Comparison of ENCODE assay signal across 9 cellular contexts in the genomic region with DNA sequence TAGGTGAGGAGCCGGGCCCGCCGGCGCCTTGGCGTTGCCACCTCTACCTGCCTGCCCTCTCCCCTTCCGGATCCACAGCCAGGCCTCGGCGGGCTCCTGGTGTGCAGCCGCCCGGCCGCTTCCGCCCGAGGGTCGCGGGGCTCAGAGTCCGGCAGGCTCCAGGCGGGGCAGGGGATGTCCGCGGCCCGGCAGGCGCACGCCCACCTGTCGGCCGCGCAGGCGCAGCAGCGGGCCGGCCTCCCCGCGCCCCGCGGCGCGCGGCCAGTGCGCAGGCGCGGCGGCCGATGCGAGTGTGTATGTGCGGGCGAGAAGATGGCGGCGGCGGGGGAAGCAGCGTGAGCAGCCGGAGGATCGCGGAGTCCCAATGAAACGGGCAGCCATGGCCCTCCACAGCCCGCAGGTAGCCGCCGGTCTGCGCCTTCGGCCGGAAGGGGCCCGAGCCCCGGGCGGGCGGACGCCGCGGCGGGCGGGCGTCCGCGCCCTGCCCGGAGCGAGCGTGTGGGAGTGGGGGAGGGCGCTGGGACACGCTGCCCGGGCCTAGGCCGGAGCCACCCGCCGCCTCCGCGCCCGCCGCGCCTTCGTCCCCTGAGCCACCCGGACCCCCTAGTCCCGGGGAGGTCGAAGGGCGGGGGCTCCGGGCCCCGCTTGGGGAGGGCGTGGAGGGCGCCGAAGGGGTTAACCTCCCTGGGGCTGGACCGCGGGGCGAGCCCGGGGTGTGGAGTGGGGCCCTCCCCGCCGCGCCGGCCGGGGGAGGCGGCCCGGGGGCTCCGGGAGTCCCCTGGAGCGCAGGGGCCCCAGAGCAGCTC.
A peak's percentile ranks its signal among the peaks of the same experiment; 100 is the strongest.
DNase-seq lines count a peak whose midpoint lies in the region; ATAC-seq and FAIRE-seq lines count a peak whose summit lies in the region.
"Had no signal": no experiment of that assay in that cellular context is flagged by ENCODE, and none has a peak within 500 bp of the region (broad histone marks: within the 10 kb centered on the region; RNA-seq: fewer than 3 reads in every experiment).

A gene with protein sequence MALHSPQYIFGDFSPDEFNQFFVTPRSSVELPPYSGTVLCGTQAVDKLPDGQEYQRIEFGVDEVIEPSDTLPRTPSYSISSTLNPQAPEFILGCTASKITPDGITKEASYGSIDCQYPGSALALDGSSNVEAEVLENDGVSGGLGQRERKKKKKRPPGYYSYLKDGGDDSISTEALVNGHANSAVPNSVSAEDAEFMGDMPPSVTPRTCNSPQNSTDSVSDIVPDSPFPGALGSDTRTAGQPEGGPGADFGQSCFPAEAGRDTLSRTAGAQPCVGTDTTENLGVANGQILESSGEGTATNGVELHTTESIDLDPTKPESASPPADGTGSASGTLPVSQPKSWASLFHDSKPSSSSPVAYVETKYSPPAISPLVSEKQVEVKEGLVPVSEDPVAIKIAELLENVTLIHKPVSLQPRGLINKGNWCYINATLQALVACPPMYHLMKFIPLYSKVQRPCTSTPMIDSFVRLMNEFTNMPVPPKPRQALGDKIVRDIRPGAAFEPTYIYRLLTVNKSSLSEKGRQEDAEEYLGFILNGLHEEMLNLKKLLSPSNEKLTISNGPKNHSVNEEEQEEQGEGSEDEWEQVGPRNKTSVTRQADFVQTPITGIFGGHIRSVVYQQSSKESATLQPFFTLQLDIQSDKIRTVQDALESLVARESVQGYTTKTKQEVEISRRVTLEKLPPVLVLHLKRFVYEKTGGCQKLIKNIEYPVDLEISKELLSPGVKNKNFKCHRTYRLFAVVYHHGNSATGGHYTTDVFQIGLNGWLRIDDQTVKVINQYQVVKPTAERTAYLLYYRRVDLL (plus strand): TSS at position 289 of the 806 bp plus-strand sequence. CDS start 91 bp downstream, at position 380.

- H3K4me3 Mint-ChIP-seq in effector memory CD8-positive, alpha-beta T cell, result peak within 1 kb of the TSS; percentile 89 to 95
- H3K4me3 Mint-ChIP-seq in memory B cell, result peak within 1 kb of the TSS; percentile 94

- H3K27ac ChIP-seq in BLaER1 treated with 17β-estradiol and CSF1 and Interleukin-3, amounts not matched to agents 10 nM and 100 nM, result peak within 1 kb of the TSS; percentile 77 to 99 (median 97)

- H3K9me3 Mint-ChIP-seq in effector memory CD8-positive, alpha-beta T cell, result no peaks in the 10 kb centered on the region
- H3K9me3 Mint-ChIP-seq in memory B cell, result no peaks in the 10 kb centered on the region

- peaks cover 37 to 48% (median 45%) of the 10 kb centered on the region in 10 experiments for H3K4me1 ChIP-seq in BLaER1 treated with 17β-estradiol and CSF1 and Interleukin-3, amounts not matched to agents 10 nM and 100 nM

- peaks cover 12% of the 10 kb centered on the region for H3K36me3 Mint-ChIP-seq in effector memory CD8-positive, alpha-beta T cell (ENCODE audit: insufficient read depth)
- H3K36me3 Mint-ChIP-seq in memory B cell, result no peaks in the 10 kb centered on the region

- ATAC-seq in HG03442 (IDR thresholded peaks at IDR 0.05; ENCODE audit: unreplicated experiment) (peak; percentile 80), memory B cell (ENCODE audit: low read depth) (peak; percentile 80)
- ATAC-seq in effector memory CD8-positive, alpha-beta T cell (replicated peaks), result peak; percentile 81

- peak; percentile 97 for DNase-seq in GM19239 (ENCODE audit: insufficient read length, low spot score)
- DNase-seq in NCI-H82 treated with DMSO at 0.1 percent for 48 hours (lab: John Stamatoyannopoulos, UW; ENCODE audit: unreplicated experiment), result peak; percentile 31
- peak; percentile 52 to 71 for DNase-seq in activated CD8-positive, alpha-beta memory T cell treated with anti-CD3 and anti-CD28 coated beads for 1 hour (ENCODE audit: extremely low read depth in 1 of 2, low read depth in 1 of 2)
- peak; percentile 74 to 82 (median 79) for DNase-seq in effector memory CD8-positive, alpha-beta T cell
- peak; percentile 85 to 86 for DNase-seq in memory B cell (ENCODE audit: low spot score in 2 of 2)
- peak; percentile 63 for DNase-seq in stimulated activated CD8-positive, alpha-beta memory T cell treated with anti-CD3 and anti-CD28 coated beads, Interleukin-12 subunit alpha, Interleukin-12 subunit beta, amount 100 ng/mL, for 1 hour (ENCODE audit: low read depth)

- H4K20me1 ChIP-seq in BLaER1 treated with 17β-estradiol and CSF1 and Interleukin-3, amounts not matched to agents 10 nM and 100 nM, result peaks cover 31 to 50% (median 48%) of the 10 kb centered on the region in 11 experiments; a peak in 21 of 22 replicates

- peak within 1 kb of the TSS; percentile 91 to 98 (median 95) for H3K4me2 ChIP-seq in BLaER1 treated with 17β-estradiol and CSF1 and Interleukin-3, amounts not matched to agents 10 nM and 100 nM

- H3K9ac ChIP-seq in BLaER1 treated with 17β-estradiol and CSF1 and Interleukin-3, amounts not matched to agents 10 nM and 100 nM, result peak within 1 kb of the TSS; percentile 95 to 99 (median 98)

- no peaks in the 10 kb centered on the region for H3K27me3 ChIP-seq in BLaER1 treated with 17β-estradiol and CSF1 and Interleukin-3, amounts not matched to agents 10 nM and 100 nM

- peaks cover 19 to 32% of the 10 kb centered on the region in 2 donors for H3K4me1 Mint-ChIP-seq in effector memory CD8-positive, alpha-beta T cell (ENCODE audit: low read depth in 2 of 2)
- peaks cover 22% of the 10 kb centered on the region for H3K4me1 Mint-ChIP-seq in memory B cell

- peak; percentile 76 for FAIRE-seq in GM19239 (lab: Jason Lieb, UNC)
- FAIRE-seq: endometrium had no signal

- H3K36me3 ChIP-seq in BLaER1 treated with 17β-estradiol and CSF1 and Interleukin-3, amounts not matched to agents 10 nM and 100 nM, result peaks cover 0 to 16% (median 7%) of the 10 kb centered on the region in 11 experiments; a peak in 14 of 22 replicates

- H3K9me3 ChIP-seq in BLaER1 treated with 17β-estradiol and CSF1 and Interleukin-3, amounts not matched to agents 10 nM and 100 nM (replicated peaks in 1 of 11), result no peaks in the 10 kb centered on the region

- peak within 1 kb of the TSS; percentile 92 to 97 for H3K27ac Mint-ChIP-seq in effector memory CD8-positive, alpha-beta T cell
- peak within 1 kb of the TSS; percentile 95 for H3K27ac Mint-ChIP-seq in memory B cell

- H3K27me3 Mint-ChIP-seq in effector memory CD8-positive, alpha-beta T cell, result no peaks in the 10 kb centered on the region
- no peaks in the 10 kb centered on the region for H3K27me3 Mint-ChIP-seq in memory B cell

- H3K4me3 ChIP-seq in BLaER1 treated with 17β-estradiol and CSF1 and Interleukin-3, amounts not matched to agents 10 nM and 100 nM, result peak within 1 kb of the TSS; percentile 93 to 100 (median 99)

Comparison
In these comparisons a context has a peak if more than half of its experiments do, and no peak if none do; other contexts are left out.
1. Peak in every context shown above with its lines: DNase-seq, ATAC-seq, H3K4me3 ChIP-seq and H3K27ac ChIP-seq.
2. DNase-seq: peak in every context shown above with its lines; median percentile 97 in GM19239; 86 in memory B cell; 79 in effector memory CD8-positive, alpha-beta T cell; 63 in stimulated activated CD8-positive, alpha-beta memory T cell treated with anti-CD3 and anti-CD28 coated beads, Interleukin-12 subunit alpha, Interleukin-12 subunit beta, amount 100 ng/mL, for 1 hour; 62 in activated CD8-positive, alpha-beta memory T cell treated with anti-CD3 and anti-CD28 coated beads for 1 hour; 31 in NCI-H82 treated with DMSO at 0.1 percent for 48 hours.